In genomic region chr16:52549011-52549692, GRCh38 we compare ENCODE assay signal across 1 cellular context.
TF ChIP-seq lines count a peak whose summit lies in the region.

No MANE protein-coding gene starts in this region.

TF ChIP-seq in SK-N-SH, 30 proteins besides CTCF, POLR2A, EP300 and RAD21 (continued from another document):
- TF ChIP-seq PBX3 (IDR thresholded peaks at IDR 0.05) (no peak), MXI1 (IDR thresholded peaks at IDR 0.05; ENCODE audit: low read depth, low read length) (no peak), SMC3 (IDR thresholded peaks at IDR 0.05; ENCODE audit: low read depth, low read length) (no peak)
